29 cellular contexts compared by ENCODE assay signal in the genomic region with DNA sequence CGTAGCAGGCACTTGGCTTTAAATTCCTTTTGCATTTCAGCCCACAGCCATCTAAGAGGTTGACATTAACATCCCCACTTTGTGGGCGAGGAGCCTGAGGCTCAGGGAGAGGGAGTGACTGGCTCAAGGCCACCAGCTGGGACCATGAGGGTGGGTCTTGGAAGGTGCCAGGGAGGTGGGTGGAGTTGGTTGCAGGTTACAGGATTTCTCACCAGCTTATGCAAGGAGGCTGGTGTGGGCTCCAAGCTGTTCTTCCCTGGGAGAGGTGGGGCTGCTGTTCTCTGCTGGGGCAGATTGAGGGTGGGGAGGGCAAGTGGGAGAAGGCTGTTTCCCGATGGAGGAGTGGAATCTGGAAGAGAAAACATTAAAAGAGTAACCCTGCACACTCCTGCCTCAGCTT. TPM values are rescaled to one million over a fixed set of nuclear protein-coding genes. Genes with fewer than 3 reads are reported as not detected.
"Had no signal": no experiment of that assay in that cellular context is flagged by ENCODE, and none has a peak within 500 bp of the region (broad histone marks: within the 10 kb centered on the region; RNA-seq: fewer than 3 reads in every experiment).

No MANE protein-coding gene starts in this region.

- H3K27ac ChIP-seq: brain microvascular endothelial cell, epithelial cell of prostate, esophagus squamous epithelium, gastroesophageal sphincter had no signal

- H3K36me3 ChIP-seq: brain microvascular endothelial cell, esophagus squamous epithelium had no signal

- H3K9me3 ChIP-seq: esophagus squamous epithelium, gastroesophageal sphincter had no signal

- DNase-seq: activated CD4-positive, alpha-beta memory T cell treated with anti-CD3 and anti-CD28 coated beads for 36 hours; activated CD4-positive, alpha-beta T cell treated with anti-CD3 and anti-CD28 coated beads for 36 hours; activated CD4-positive, alpha-beta T cell treated with anti-CD3 and anti-CD28 coated beads, Interleukin-2, amount 10 ng/mL, durations not matched to agents 24 days and 14 days; activated CD4-positive, CD25-positive, alpha-beta regulatory T cell; activated CD4-positive, CD25-positive, alpha-beta regulatory T cell treated with anti-CD3 and anti-CD28 coated beads, Interleukin-2, amount 50 U/mL, for 72 hours; activated CD8-positive, alpha-beta memory T cell treated with anti-CD3 and anti-CD28 coated beads, Interleukin-2, amount 50 U/mL, for 48 hours; activated gamma-delta T cell treated with Interleukin-2 at 50 U/mL for 16 hours; activated naive CD4-positive, alpha-beta T cell treated with anti-CD3 and anti-CD28 coated beads, Interleukin-2, amount 50 U/mL, for 16 hours; activated naive CD4-positive, alpha-beta T cell treated with Interleukin-2 at 50 U/mL for 16 hours; activated T-cell treated with anti-CD3 and anti-CD28 coated beads for 4 hours; activated T-cell treated with anti-CD3 and anti-CD28 coated beads, Interleukin-2, amount 50 U/mL, for 24 hours; activated T-cell treated with anti-CD3 and anti-CD28 coated beads, Interleukin-2, amount 50 U/mL, for 72 hours; amniotic stem cell; brain microvascular endothelial cell; cortex of kidney; dermis blood vessel endothelial cell; effector CD4-positive, alpha-beta T cell; effector memory CD8-positive, alpha-beta T cell; esophagus squamous epithelium; foreskin melanocyte; T-cell; T1000 had no signal

- H3K4me3 ChIP-seq: esophagus squamous epithelium, gastroesophageal sphincter had no signal

- H3K27me3 ChIP-seq: brain microvascular endothelial cell, esophagus squamous epithelium, gastroesophageal sphincter had no signal

RNA-seq across cellular contexts. Expression of a gene that starts 14.1 kb away (rescaled TPM):
- total RNA-seq: cardiac septum, cerebellum, dermis blood vessel endothelial cell, endothelial cell of umbilical vein, fibroblast of villous mesenchyme, gastroesophageal sphincter, glomerular endothelial cell had no signal
